In the genomic region with DNA sequence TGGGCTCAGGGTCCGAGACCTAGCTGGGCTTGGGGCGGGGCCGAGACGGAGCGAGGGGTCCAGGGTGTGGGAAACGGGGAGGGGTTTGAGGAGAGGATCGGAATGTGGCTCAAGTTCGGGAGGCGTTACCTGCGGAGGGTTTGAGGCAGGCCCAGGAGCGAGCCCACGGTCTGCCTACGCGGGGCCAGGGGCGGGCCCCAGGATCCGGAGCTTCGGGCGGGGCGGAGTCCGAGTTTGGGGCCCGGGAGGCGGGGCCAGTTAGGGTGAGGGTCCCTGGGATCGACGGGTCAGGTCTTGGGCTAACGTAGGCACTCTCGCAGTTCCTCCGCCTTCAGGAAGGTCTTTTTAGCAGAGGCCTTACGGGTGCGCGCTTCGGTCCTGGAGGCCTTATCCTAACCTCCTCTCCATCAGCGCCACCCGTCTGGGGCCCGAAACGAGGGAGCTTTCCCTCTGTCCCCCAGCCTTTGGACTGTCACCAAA, we compare ENCODE assay signal across 8 cellular contexts. TPM values are rescaled to one million over a fixed set of nuclear protein-coding genes. Genes with fewer than 3 reads are reported as not detected.
DNase-seq lines count a peak whose midpoint lies in the region; ATAC-seq, FAIRE-seq and TF ChIP-seq lines count a peak whose summit lies in the region.
"Not testable (repeated sequence)": the region's sequence is repeated elsewhere in the genome, so short reads cannot be mapped to it uniquely, and the experiment has no call there.

No MANE protein-coding gene starts in this region.

- 8% methylated on average over 5 of the region's 35 CpGs; no CpG with 5 or more reads in 1 of the 2 experiments for WGBS in IMR-90 (ENCODE audit: extremely low coverage in 2 of 2, insufficient read length in 1 of 2), 2 experiments
- WGBS in endodermal cell (ENCODE audit: insufficient coverage in 1 of 2, insufficient read length in 1 of 2), 2 experiments = 0 to 1% methylated on average over 17 to 35 of the region's 35 CpGs
- 1% methylated on average over 16 to 35 of the region's 35 CpGs for WGBS in pancreas, 2 donors
- WGBS in transverse colon (ENCODE audit: low coverage in 1 of 2), 2 donors = 1% methylated on average over 30 of the region's 35 CpGs; no CpG with 5 or more reads in 1 of the 2 donors

- H3K27me3 ChIP-seq in IMR-90 (ENCODE audit: control insufficient read depth, insufficient read depth, low read length); endodermal cell (ENCODE audit: control insufficient read depth, insufficient read depth, low read length, poor library complexity, severe bottlenecking); keratinocyte (ENCODE audit: control insufficient read depth, extremely low read depth, insufficient read depth, low read length); pancreas; transverse colon: not testable (repeated sequence)

- H3K4me3 ChIP-seq in IMR-90 (ENCODE audit: insufficient read depth, low read depth, low read length) = peak overlapping the region; percentile 59
- H3K4me3 ChIP-seq in endodermal cell (ENCODE audit: low read length) = peak overlapping the region; percentile 82
- peak overlapping the region; percentile 49 to 67 (median 60) for H3K4me3 ChIP-seq in keratinocyte (ENCODE audit: control insufficient read depth in 2 of 3, extremely low read depth in 1 of 3, insufficient read depth in 2 of 3, low read depth in 1 of 3, low read length in 3 of 3)
- H3K4me3 ChIP-seq in pancreas = peak overlapping the region; percentile 20 to 58 (median 43)
- peak overlapping the region; percentile 48 to 95 (median 86) for H3K4me3 ChIP-seq in transverse colon

- peak overlapping the region; percentile 91 for H3K18ac ChIP-seq in IMR-90 (ENCODE audit: low read depth, low read length)

- H3K9me3 Mint-ChIP-seq in activated naive CD4-positive, alpha-beta T cell treated with anti-CD3 and anti-CD28 coated beads for 36 hours; endodermal cell: not testable (repeated sequence)

- H2AK9ac ChIP-seq in IMR-90 (replicated peaks; ENCODE audit: low read depth, low read length, poor library complexity) = not testable (repeated sequence)

- H3K9me1 ChIP-seq in IMR-90 (ENCODE audit: insufficient read depth, low read length); keratinocyte (ENCODE audit: control insufficient read depth, extremely low read depth, insufficient read depth, low read length): not testable (repeated sequence)

- H2AFZ ChIP-seq in IMR-90 (replicated peaks; ENCODE audit: low read length, poor library complexity) (peak overlapping the region; percentile 83), keratinocyte (ENCODE audit: control insufficient read depth, low read length) (peak overlapping the region; percentile 84)

- H2BK20ac ChIP-seq in IMR-90 (ENCODE audit: low read depth, low read length) = not testable (repeated sequence)

- H2AK5ac ChIP-seq in IMR-90 (ENCODE audit: low read depth, low read length) = peak overlapping the region; percentile 51

- H3K4me2 ChIP-seq in IMR-90 (ENCODE audit: low read depth, low read length) = peak overlapping the region; percentile 92
- peak overlapping the region; percentile 58 for H3K4me2 ChIP-seq in keratinocyte (ENCODE audit: control insufficient read depth, extremely low read depth, insufficient read depth, low read depth, low read length)

- dilution Hi-C loops in IMR-90 (cut with HindIII; ENCODE audit: low sequenced_read_pairs, unreplicated experiment); keratinocyte (cut with MboI; ENCODE audit: extremely low pct_ligation_motif_present, low sequenced_read_pairs): not testable (repeated sequence)

- not testable (repeated sequence) for H3K79me1 ChIP-seq in IMR-90 (ENCODE audit: low read depth in 1 of 2, low read length in 2 of 2)

- H3K4me1 Mint-ChIP-seq in activated naive CD4-positive, alpha-beta T cell treated with anti-CD3 and anti-CD28 coated beads for 36 hours (ENCODE audit: low read depth) = peaks cover 18% of the 10 kb centered on the region
- peaks cover 27% of the 10 kb centered on the region for H3K4me1 Mint-ChIP-seq in endodermal cell

- POLR2A ChIA-PET in IMR-90 (lab: Charles Lee; ENCODE audit: unreplicated experiment) = not testable (repeated sequence)

- intact Hi-C loops in IMR-90 (cut with micrococcal nuclease); pancreas (cut with DNase I); transverse colon (cut with DNase I; ENCODE audit: low total_unique reads): not testable (repeated sequence)
- intact Hi-C loops in activated naive CD4-positive, alpha-beta T cell treated with anti-CD3 and anti-CD28 coated beads for 36 hours (cut with micrococcal nuclease) = loop anchor here (1.0 to 2.0 kb wide), 7 partner anchors 161 to 1054 kb away; partner anchors contain the start of genes M6PR, NECAP1 and PEX5

- peak overlapping the region; percentile 79; the same call in 1 of the 2 replicates for H2BK120ac ChIP-seq in IMR-90 (ENCODE audit: low read depth, low read length)

- CTCF ChIA-PET in IMR-90 (lab: Yijun Ruan, JAX) = not testable (repeated sequence)
- CTCF ChIA-PET in activated naive CD4-positive, alpha-beta T cell treated with anti-CD3 and anti-CD28 coated beads for 36 hours (lab: Charles Lee) = interaction anchor here (0.6 to 1.6 kb wide), 3 partner anchors 12 to 250 kb away, joined by 3 to 4 read pairs (median 3); no protein-coding TSS in a partner anchor

- H4K91ac ChIP-seq in IMR-90 (ENCODE audit: insufficient read depth, low read depth, low read length) = peak overlapping the region; percentile 78

- in situ Hi-C loops in IMR-90 (cut with MboI; ENCODE audit: low sequenced_read_pairs) = not testable (repeated sequence)
- in situ Hi-C loops in transverse colon (cut with MboI; ENCODE audit: low pct_ligation_motif_present in 1 of 4, low pct_unique_long_range_greater_than_20kb in 1 of 4, low sequenced_read_pairs in 3 of 4) = loop anchor here in 2 of 4 donors (25.0 kb wide), 1 partner anchor 131 kb away; the partner anchor contains the start of gene CLEC4A (in 2 of the 2)

- not testable (repeated sequence) for TF ChIP-seq EP300 in transverse colon (IDR thresholded peaks at IDR 0.05; ENCODE audit: low read depth)

- not testable (repeated sequence) for TF ChIP-seq POLR2A in IMR-90 (IDR thresholded peaks at IDR 0.05; ENCODE audit: low read depth, low read length); transverse colon (IDR thresholded peaks at IDR 0.05)

- H3K4me3 Mint-ChIP-seq in activated naive CD4-positive, alpha-beta T cell treated with anti-CD3 and anti-CD28 coated beads for 36 hours = peak overlapping the region; percentile 96
- peak overlapping the region; percentile 91 for H3K4me3 Mint-ChIP-seq in endodermal cell

- H3K27me3 Mint-ChIP-seq in activated naive CD4-positive, alpha-beta T cell treated with anti-CD3 and anti-CD28 coated beads for 36 hours (ENCODE audit: low read depth); endodermal cell (ENCODE audit: insufficient read depth): not testable (repeated sequence)

- H3K79me2 ChIP-seq in keratinocyte (ENCODE audit: control insufficient read depth, insufficient read depth, low read length) = not testable (repeated sequence)

- H3K14ac ChIP-seq in IMR-90 (replicated peaks; ENCODE audit: low read depth, low read length) = peak overlapping the region; percentile 76

- not testable (repeated sequence) for H4K20me1 ChIP-seq in IMR-90 (ENCODE audit: insufficient read depth, low read length); keratinocyte (ENCODE audit: control insufficient read depth, extremely low read depth, insufficient read depth, low read length)

- peak overlapping the region; percentile 84 to 96 for H4K8ac ChIP-seq in IMR-90 (ENCODE audit: low read depth in 2 of 2, low read length in 2 of 2)

- H3K36me3 ChIP-seq in IMR-90 (ENCODE audit: control insufficient read depth, insufficient read depth, low read length); endodermal cell (ENCODE audit: control insufficient read depth, insufficient read depth, low read length); keratinocyte (ENCODE audit: control insufficient read depth in 2 of 2, extremely low read depth in 1 of 2, insufficient read depth in 2 of 2, low read length in 2 of 2); pancreas; transverse colon: not testable (repeated sequence)

- BruUV-seq in IMR-90 (replicated peaks; lab: Mats Ljungman, UMichigan) = not testable (repeated sequence)

- H3K9ac ChIP-seq in IMR-90 (ENCODE audit: low read depth, low read length) (peak overlapping the region; percentile 69), endodermal cell (ENCODE audit: extremely low read depth, low read length, poor library complexity, severe bottlenecking) (peak overlapping the region; percentile 52), keratinocyte (ENCODE audit: control insufficient read depth, extremely low read depth, insufficient read depth, low read length) (peak overlapping the region; percentile 69)

- not testable (repeated sequence) for H3K36me3 Mint-ChIP-seq in activated naive CD4-positive, alpha-beta T cell treated with anti-CD3 and anti-CD28 coated beads for 36 hours (ENCODE audit: low read depth); endodermal cell (ENCODE audit: low read depth)

- peak overlapping the region; percentile 74 for H2BK5ac ChIP-seq in IMR-90 (ENCODE audit: low read depth, low read length, poor library complexity, severe bottlenecking)

- H3K27ac Mint-ChIP-seq in activated naive CD4-positive, alpha-beta T cell treated with anti-CD3 and anti-CD28 coated beads for 36 hours = peak overlapping the region; percentile 91
- H3K27ac Mint-ChIP-seq in endodermal cell = peak overlapping the region; percentile 96

- DNase-seq in DMS114 treated with DMSO at 0.1 percent for 48 hours (lab: John Stamatoyannopoulos, UW; ENCODE audit: unreplicated experiment) (peak; percentile 54), RPMI8226 (peak; percentile 67), endodermal cell (peak; percentile 97), pancreas (peak in 2 of 6 donors; percentile 76 to 78)
- DNase-seq in IMR-90; activated naive CD4-positive, alpha-beta T cell treated with anti-CD3 and anti-CD28 coated beads for 36 hours; keratinocyte (ENCODE audit: low read depth, low spot score); transverse colon: not testable (repeated sequence)

- not testable (repeated sequence) for TF ChIP-seq CTCF in IMR-90 (conservative IDR thresholded peaks at IDR 0.05; ENCODE audit: low read depth, low read length); endodermal cell (conservative IDR thresholded peaks at IDR 0.05); keratinocyte (optimal IDR thresholded peaks at IDR 0.05 in 1 of 3, IDR thresholded peaks at IDR 0.05 in 1 of 3, conservative IDR thresholded peaks at IDR 0.05 in 1 of 3; ENCODE audit: extremely low read depth in 1 of 3, insufficient read depth in 2 of 3, low read length in 3 of 3); pancreas (IDR thresholded peaks at IDR 0.05); transverse colon (IDR thresholded peaks at IDR 0.05)

- peak overlapping the region; percentile 94 for H2BK15ac ChIP-seq in IMR-90 (ENCODE audit: low read depth, low read length)

- peak overlapping the region; percentile 76 for H3K4ac ChIP-seq in IMR-90 (ENCODE audit: low read depth, low read length)

- not testable (repeated sequence) for ATAC-seq in IMR-90 (ENCODE audit: low read depth); pancreas

- peak overlapping the region; percentile 88 for H4K5ac ChIP-seq in IMR-90 (ENCODE audit: low read depth, low read length)

- not testable (repeated sequence) for TF ChIP-seq RAD21 in IMR-90 (IDR thresholded peaks at IDR 0.05; ENCODE audit: low read length)

- H3K56ac ChIP-seq in IMR-90 (ENCODE audit: extremely low read depth, insufficient read depth, low read length) = 0 out of 2 replicates have a peak overlapping the region, but pooled peaks have one; percentile 65

- not testable (repeated sequence) for FAIRE-seq in keratinocyte (lab: Jason Lieb, UNC); pancreas (lab: Jason Lieb, UNC)

- H3K4me1 ChIP-seq in IMR-90 (ENCODE audit: control insufficient read depth, insufficient read depth, low read length); endodermal cell (ENCODE audit: control insufficient read depth, insufficient read depth, low read length); keratinocyte (ENCODE audit: control insufficient read depth, extremely low read depth, insufficient read depth, low read length); pancreas; transverse colon: not testable (repeated sequence)

- peak overlapping the region; percentile 83 for H3K27ac ChIP-seq in IMR-90 (ENCODE audit: insufficient read depth, low read length)
- H3K27ac ChIP-seq in endodermal cell (ENCODE audit: low read depth, low read length) = not testable (repeated sequence)
- H3K27ac ChIP-seq in keratinocyte (ENCODE audit: control insufficient read depth, insufficient read depth, low read length) = peak overlapping the region; percentile 47
- peak overlapping the region; percentile 49 to 88 (median 71) for H3K27ac ChIP-seq in pancreas
- peak overlapping the region; percentile 85 to 94 (median 90) for H3K27ac ChIP-seq in transverse colon

- H3K9me3 ChIP-seq in IMR-90 (ENCODE audit: control insufficient read depth, insufficient read depth, low read length); endodermal cell (ENCODE audit: control insufficient read depth, low read length); keratinocyte (ENCODE audit: control insufficient read depth, low read depth, low read length); pancreas; transverse colon: not testable (repeated sequence)

- not testable (repeated sequence) for H3K23ac ChIP-seq in IMR-90 (ENCODE audit: low read depth, low read length)

RNA-seq across cellular contexts. Expression of gene FAM90A1, which starts 16.3 kb away (rescaled TPM):
- total RNA-seq in IMR-90 (2012; rRNA removed) = under 0.01 TPM in 1 of 2 replicates, not detected in the other
- 0.09 and 0.11 TPM in 2 replicates for polyA plus RNA-seq in IMR-90 (2012; rRNA removed)
- polyA plus RNA-seq in IMR-90 (2012; cell fraction: cytosol; rRNA removed) = 0.09 and 0.10 TPM in 2 replicates
- polyA plus RNA-seq in IMR-90 (2012; cell fraction: nucleus; rRNA removed; ENCODE audit: low replicate concordance) = 0.28 and 0.30 TPM in 2 replicates
- total RNA-seq in activated naive CD4-positive, alpha-beta T cell treated with anti-CD3 and anti-CD28 coated beads for 36 hours = under 1 TPM; 0.21 to 0.30 TPM
- total RNA-seq in endodermal cell = under 1 TPM in 1 of 2 donors, not detected in 1; 0.40 TPM
- polyA plus RNA-seq in endodermal cell (2013, experiment 1 of 2) = not detected
- not detected for polyA plus RNA-seq in endodermal cell (2013, experiment 2 of 2)
- 0.04 to 0.05 TPM in 2 of 3 replicates, not detected in the other for polyA plus RNA-seq in keratinocyte
- not detected for polyA plus RNA-seq in keratinocyte (2011; ENCODE audit: low read depth)
- not detected in 2 replicates for polyA plus RNA-seq in keratinocyte (2011; cell fraction: cytosol; rRNA removed)
- polyA plus RNA-seq in keratinocyte (2011; cell fraction: nucleus; rRNA removed) = 0.04 TPM in 1 of 2 replicates, not detected in the other
- not detected in 2 replicates for polyA plus RNA-seq in keratinocyte (2012; ENCODE audit: low replicate concordance)
- polyA minus RNA-seq in keratinocyte = not detected in 3 replicates
- polyA minus RNA-seq in keratinocyte (2011; cell fraction: cytosol; rRNA and poly(A)+ RNA removed) = not detected
- polyA minus RNA-seq in keratinocyte (2011; cell fraction: nucleus; rRNA and poly(A)+ RNA removed) = not detected in 2 replicates
- 1 to 10 TPM in 4 of 6 donors, under 1 TPM in 2; 0.44 to 1.6 (median 1.3) TPM for total RNA-seq in pancreas
- polyA plus RNA-seq in pancreas = under 1 TPM; 0.35 to 0.84 TPM
- total RNA-seq in transverse colon = not detected
